Comparison of ENCODE assay signal across 8 cellular contexts in genomic region chr1:6601865-6602668, GRCh38. TPM values are rescaled to one million over a fixed set of nuclear protein-coding genes. Genes with fewer than 3 reads are reported as not detected.
DNase-seq lines count a peak whose midpoint lies in the region; ATAC-seq and TF ChIP-seq lines count a peak whose summit lies in the region.

No MANE protein-coding gene starts in this region.

- peak overlapping the region; percentile 97 for H3K4me3 ChIP-seq in HUES48 (ENCODE audit: low read depth, low read length)
- peak overlapping the region; percentile 73 to 99 (median 92) for H3K4me3 ChIP-seq in esophagus squamous epithelium

- H3K4me1 ChIP-seq in HUES48 (ENCODE audit: control insufficient read depth, insufficient read depth, low read length) = peaks cover 16% of the 10 kb centered on the region
- H3K4me1 ChIP-seq in esophagus squamous epithelium = peaks cover 37 to 61% (median 48%) of the 10 kb centered on the region in 3 donors

- DNase-seq in DMS53 (lab: John Stamatoyannopoulos, UW) (peak; percentile 92), esophagus squamous epithelium (lab: John Stamatoyannopoulos, UW) (no peak), naive B cell (peak; percentile 20), kidney glomerular epithelial cell (lab: John Stamatoyannopoulos, UW) (no peak), NCI-H345 (lab: John Stamatoyannopoulos, UW) (no peak)
- peak; percentile 43 for DNase-seq in activated CD4-positive, alpha-beta memory T cell treated with anti-CD3 and anti-CD28 coated beads for 36 hours

- H3K9me3 Mint-ChIP-seq in activated CD4-positive, alpha-beta memory T cell treated with anti-CD3 and anti-CD28 coated beads for 36 hours = no peaks in the 10 kb centered on the region
- no peaks in the 10 kb centered on the region for H3K9me3 Mint-ChIP-seq in naive B cell

- CTCF ChIA-PET in activated CD4-positive, alpha-beta memory T cell treated with anti-CD3 and anti-CD28 coated beads for 36 hours (lab: Charles Lee) = interaction anchor here (0.6 to 3.1 kb wide), 8 partner anchors 10 to 376 kb away, joined by 3 to 20 read pairs (median 4); partner anchors contain the start of genes NOL9, PHF13 and TAS1R1

- TF ChIP-seq CTCF in esophagus squamous epithelium (IDR thresholded peaks at IDR 0.05) = peak in 1 of 6 experiments; percentile 2

- peak overlapping the region; percentile 82 for H3K9ac ChIP-seq in HUES48 (ENCODE audit: low read depth, low read length)

- intact Hi-C loops in activated CD4-positive, alpha-beta memory T cell treated with anti-CD3 and anti-CD28 coated beads for 36 hours (cut with micrococcal nuclease) = loop anchor here (1.0 to 5.0 kb wide), 9 partner anchors 23 to 610 kb away; partner anchors contain the start of genes CAMTA1, DNAJC11, NOL9 and NPHP4
- intact Hi-C loops in esophagus squamous epithelium (cut with DNase I) = no loop called here

- H3K27me3 ChIP-seq in HUES48 (ENCODE audit: control insufficient read depth, insufficient read depth, low read length) (no peaks in the 10 kb centered on the region), esophagus squamous epithelium (no peaks in the 10 kb centered on the region)

- peak overlapping the region; percentile 91 for H3K4me3 Mint-ChIP-seq in activated CD4-positive, alpha-beta memory T cell treated with anti-CD3 and anti-CD28 coated beads for 36 hours
- H3K4me3 Mint-ChIP-seq in naive B cell = peak overlapping the region; percentile 87 to 99 (median 94)

- 0% methylated on average over 15 of the region's 108 CpGs; no CpG with 5 or more reads in 1 of the 2 donors for WGBS in esophagus squamous epithelium, 2 donors

- no peak for TF ChIP-seq POLR2A in esophagus squamous epithelium (IDR thresholded peaks at IDR 0.05)

- H3K9me3 ChIP-seq in HUES48 (ENCODE audit: control insufficient read depth, insufficient read depth, low read length) (no peaks in the 10 kb centered on the region), esophagus squamous epithelium (no peaks in the 10 kb centered on the region)

- H3K4me1 Mint-ChIP-seq in activated CD4-positive, alpha-beta memory T cell treated with anti-CD3 and anti-CD28 coated beads for 36 hours (ENCODE audit: low read depth) = peaks cover 27% of the 10 kb centered on the region
- H3K4me1 Mint-ChIP-seq in naive B cell = peaks cover 19 to 37% (median 31%) of the 10 kb centered on the region in 3 donors

- ATAC-seq in GM21360 (IDR thresholded peaks at IDR 0.05; ENCODE audit: unreplicated experiment) = peak; percentile 3
- peak; percentile 29 for ATAC-seq in naive B cell (ENCODE audit: low read depth in 2 of 2)

- no peaks in the 10 kb centered on the region for H3K27me3 Mint-ChIP-seq in activated CD4-positive, alpha-beta memory T cell treated with anti-CD3 and anti-CD28 coated beads for 36 hours
- H3K27me3 Mint-ChIP-seq in naive B cell = no peaks in the 10 kb centered on the region

- H3K27ac Mint-ChIP-seq in activated CD4-positive, alpha-beta memory T cell treated with anti-CD3 and anti-CD28 coated beads for 36 hours = peak overlapping the region; percentile 95
- peak overlapping the region in 3 of 6 donors; percentile 85 to 91 (median 88) for H3K27ac Mint-ChIP-seq in naive B cell

- POLR2A ChIA-PET in activated CD4-positive, alpha-beta memory T cell treated with anti-CD3 and anti-CD28 coated beads for 36 hours (lab: Charles Lee) = interaction anchor here (0.6 to 3.8 kb wide), 12 partner anchors 10 to 436 kb away, joined by 3 to 26 read pairs (median 6); partner anchors contain the start of genes DNAJC11, NOL9, PHF13 and THAP3

- H3K36me3 ChIP-seq in HUES48 (ENCODE audit: control insufficient read depth, insufficient read depth, low read length) (peaks cover 25% of the 10 kb centered on the region), esophagus squamous epithelium (peaks cover 10 to 21% (median 16%) of the 10 kb centered on the region in 3 donors)

- peaks cover 31% of the 10 kb centered on the region for H3K36me3 Mint-ChIP-seq in activated CD4-positive, alpha-beta memory T cell treated with anti-CD3 and anti-CD28 coated beads for 36 hours
- no peaks in the 10 kb centered on the region for H3K36me3 Mint-ChIP-seq in naive B cell

- peak overlapping the region; percentile 84 for H3K27ac ChIP-seq in HUES48 (ENCODE audit: low read depth, low read length)
- peak overlapping the region; percentile 96 to 100 (median 98) for H3K27ac ChIP-seq in esophagus squamous epithelium

RNA-seq across cellular contexts. Expression of gene KLHL21, which starts 0.6 kb away (rescaled TPM):
- 10 to 100 TPM; 18.1 to 19.4 TPM for total RNA-seq in activated CD4-positive, alpha-beta memory T cell treated with anti-CD3 and anti-CD28 coated beads for 36 hours
- total RNA-seq in esophagus squamous epithelium = 10 to 100 TPM; 45.9 to 68.1 (median 55.1) TPM
- 10 to 100 TPM in 4 of 6 donors, 1 to 10 TPM in 2; 9.7 to 17.9 (median 10.5) TPM for polyA plus RNA-seq in naive B cell (ENCODE audit: low read depth in 6 of 6)

RNA-seq across cellular contexts. Expression of gene PHF13, which starts 11.5 kb away (rescaled TPM):
- total RNA-seq in activated CD4-positive, alpha-beta memory T cell treated with anti-CD3 and anti-CD28 coated beads for 36 hours = 10 to 100 TPM; 16.8 to 16.9 TPM
- 10 to 100 TPM in 1 of 4 donors, 1 to 10 TPM in 3; 6.7 to 12.1 (median 8.7) TPM for total RNA-seq in esophagus squamous epithelium
- 1 to 10 TPM; 2.7 to 6.0 (median 4.2) TPM for polyA plus RNA-seq in naive B cell (ENCODE audit: low read depth in 6 of 6)

RNA-seq across cellular contexts. Expression of gene ZBTB48, which starts 22.3 kb away (rescaled TPM):
- total RNA-seq in activated CD4-positive, alpha-beta memory T cell treated with anti-CD3 and anti-CD28 coated beads for 36 hours = 10 to 100 TPM; 24.6 to 28.1 TPM
- total RNA-seq in esophagus squamous epithelium = 10 to 100 TPM in 3 of 4 donors, 1 to 10 TPM in 1; 7.2 to 26.0 (median 16.0) TPM
- 10 to 100 TPM; 13.3 to 30.2 (median 24.4) TPM for polyA plus RNA-seq in naive B cell (ENCODE audit: low read depth in 6 of 6)

RNA-seq across cellular contexts. Expression of gene THAP3, which starts 22.6 kb away (rescaled TPM):
- 10 to 100 TPM; 22.8 TPM for total RNA-seq in activated CD4-positive, alpha-beta memory T cell treated with anti-CD3 and anti-CD28 coated beads for 36 hours
- 10 to 100 TPM in 3 of 4 donors, 1 to 10 TPM in 1; 4.8 to 17.1 (median 13.3) TPM for total RNA-seq in esophagus squamous epithelium
- 10 to 100 TPM; 10.4 to 26.9 (median 21.7) TPM for polyA plus RNA-seq in naive B cell (ENCODE audit: low read depth in 6 of 6)

RNA-seq across cellular contexts. Expression of gene TAS1R1, which starts 47.0 kb away (rescaled TPM):
- total RNA-seq in activated CD4-positive, alpha-beta memory T cell treated with anti-CD3 and anti-CD28 coated beads for 36 hours = not detected
- total RNA-seq in esophagus squamous epithelium = not detected
- polyA plus RNA-seq in naive B cell (ENCODE audit: low read depth in 6 of 6) = under 1 TPM in 2 of 6 donors, not detected in 4; 0.16 to 0.22 TPM

Comparison
In these comparisons a context has a peak if more than half of its experiments do, and no peak if none do; other contexts are left out.
1. DNase-seq: peak in DMS53 (single experiment), activated CD4-positive, alpha-beta memory T cell treated with anti-CD3 and anti-CD28 coated beads for 36 hours (single experiment) and naive B cell (single experiment); none in esophagus squamous epithelium (single experiment), kidney glomerular epithelial cell (single experiment) and NCI-H345 (single experiment).